ENCODE assay signal across 8 cellular contexts in the genomic region with DNA sequence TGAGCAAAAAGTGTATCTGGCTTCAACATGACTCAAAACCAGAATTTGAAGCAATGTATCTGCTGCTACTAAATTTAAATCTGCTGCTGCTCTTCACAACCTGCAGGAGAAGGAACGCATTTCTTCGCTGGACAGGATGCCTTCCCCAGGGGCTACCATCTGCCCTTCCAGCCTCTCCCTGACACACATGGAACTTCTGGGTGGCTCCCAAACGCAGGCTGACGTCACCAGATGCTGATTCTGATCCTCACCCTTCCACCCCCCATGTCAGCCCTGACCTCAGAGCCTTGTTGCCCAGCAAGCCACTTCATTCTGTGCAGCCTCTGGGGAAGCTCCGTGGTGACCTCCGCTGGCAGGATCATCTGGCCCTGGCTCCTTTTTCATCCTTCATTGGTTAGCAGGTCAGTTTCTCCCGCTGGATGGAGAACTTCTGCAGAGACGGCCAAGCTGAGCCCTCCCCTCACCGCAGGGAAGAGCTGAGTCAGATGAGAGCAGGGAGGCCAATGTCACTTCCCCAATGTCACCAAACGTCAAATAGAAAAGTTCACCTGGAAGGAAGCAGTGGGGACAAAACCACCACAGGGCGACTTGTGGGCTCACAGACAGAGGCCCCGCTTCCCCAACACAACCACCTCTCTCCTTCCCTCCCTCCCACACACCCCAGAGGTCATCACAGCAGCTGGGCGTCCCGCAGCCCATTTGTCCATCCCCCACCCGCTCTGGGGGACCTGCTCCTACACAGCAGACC. TPM values are rescaled to one million over a fixed set of nuclear protein-coding genes. Genes with fewer than 3 reads are reported as not detected.
DNase-seq lines count a peak whose midpoint lies in the region; ATAC-seq and TF ChIP-seq lines count a peak whose summit lies in the region.

No MANE protein-coding gene starts in this region.

- H3K27me3 Mint-ChIP-seq in naive thymus-derived CD8-positive, alpha-beta T cell, result peaks cover 22 to 82% (median 35%) of the 10 kb centered on the region in 5 donors

- POLR2A ChIA-PET in naive thymus-derived CD8-positive, alpha-beta T cell (lab: Charles Lee), result no interaction called here

- no peak for TF ChIP-seq CTCF in GM12865 (IDR thresholded peaks at IDR 0.05; ENCODE audit: insufficient read depth, low read depth, low read length, missing control alignments)

- H3K9me3 Mint-ChIP-seq in naive thymus-derived CD8-positive, alpha-beta T cell, result no peaks in the 10 kb centered on the region

- peak overlapping the region in 1 of 10 donors; percentile 36 for H3K4me3 Mint-ChIP-seq in naive thymus-derived CD8-positive, alpha-beta T cell

- H3K27ac Mint-ChIP-seq in naive thymus-derived CD8-positive, alpha-beta T cell, result peak overlapping the region in 2 of 10 donors; percentile 46 to 69

- H3K36me3 Mint-ChIP-seq in naive thymus-derived CD8-positive, alpha-beta T cell, result no peaks in the 10 kb centered on the region

- peaks cover 6 to 12% (median 10%) of the 10 kb centered on the region in 4 donors for H3K4me1 Mint-ChIP-seq in naive thymus-derived CD8-positive, alpha-beta T cell

- H3K4me3 ChIP-seq in GM12865 (ENCODE audit: low read depth, low read length), result peak overlapping the region; percentile 26

- peak; percentile 65 for ATAC-seq in GM21390 (IDR thresholded peaks at IDR 0.05; ENCODE audit: unreplicated experiment)
- peak; percentile 86 for ATAC-seq in HG03469 (IDR thresholded peaks at IDR 0.05; ENCODE audit: unreplicated experiment)
- no peak for ATAC-seq in naive thymus-derived CD8-positive, alpha-beta T cell

- DNase-seq in GM12865 (ENCODE audit: low read depth) (peak; percentile 75), SW480 (ENCODE audit: low spot score) (peak; percentile 77), islet precursor cell (peak; percentile 79), NCI-H2227 (lab: John Stamatoyannopoulos, UW; ENCODE audit: unreplicated experiment) (no peak)
- no peak for DNase-seq in activated CD4-positive, CD25-positive, alpha-beta regulatory T cell treated with anti-CD3 and anti-CD28 coated beads, Interleukin-2, amount 50 U/mL, for 72 hours
- DNase-seq in naive thymus-derived CD8-positive, alpha-beta T cell, result no peak

RNA-seq across cellular contexts. Expression of gene RAB20, which starts 14.0 kb away (rescaled TPM):
- total RNA-seq in naive thymus-derived CD8-positive, alpha-beta T cell, result 1 to 10 TPM; 2.2 to 2.9 TPM
- 1 to 10 TPM; 2.4 to 4.5 (median 3.3) TPM for polyA plus RNA-seq in naive thymus-derived CD8-positive, alpha-beta T cell

RNA-seq across cellular contexts. Expression of gene NAXD, which starts 39.8 kb away (rescaled TPM):
- 10 to 100 TPM; 34.3 to 38.1 TPM for total RNA-seq in naive thymus-derived CD8-positive, alpha-beta T cell
- 10 to 100 TPM; 10.4 to 26.9 (median 18.1) TPM for polyA plus RNA-seq in naive thymus-derived CD8-positive, alpha-beta T cell

Comparison
In these comparisons a context has a peak if more than half of its experiments do, and no peak if none do; other contexts are left out.
1. DNase-seq: peak in GM12865 (single experiment), SW480 (single experiment) and islet precursor cell (single experiment); none in NCI-H2227 (single experiment), activated CD4-positive, CD25-positive, alpha-beta regulatory T cell treated with anti-CD3 and anti-CD28 coated beads, Interleukin-2, amount 50 U/mL, for 72 hours (single experiment) and naive thymus-derived CD8-positive, alpha-beta T cell (0 of 10).
2. ATAC-seq: peak in GM21390 (single experiment) and HG03469 (single experiment); none in naive thymus-derived CD8-positive, alpha-beta T cell (0 of 2).